In genomic region chr16:14629919-14630619, GRCh38 we compare ENCODE assay signal across 8 cellular contexts. TPM values are rescaled to one million over a fixed set of nuclear protein-coding genes. Genes with fewer than 3 reads are reported as not detected.
A peak's percentile ranks its signal among the peaks of the same experiment; 100 is the strongest.
DNase-seq lines count a peak whose midpoint lies in the region; ATAC-seq, FAIRE-seq and TF ChIP-seq lines count a peak whose summit lies in the region.

Gene PARN (minus strand): TSS chr16:14630260. CDS start chr16:14630125, 135 bp downstream.

- intact Hi-C loops in Right ventricle myocardium superior (cut with DNase I) = no loop called here
- intact Hi-C loops in pancreas (cut with DNase I) = no loop called here
- intact Hi-C loops in thyroid gland (cut with DNase I) = no loop called here

- peak within 1 kb of the TSS; percentile 96 for H3K27ac Mint-ChIP-seq in activated naive CD8-positive, alpha-beta T cell treated with anti-CD3 and anti-CD28 coated beads, Interleukin-2, amount 50 U/mL, for 24 hours

- peak; percentile 71 to 94 for TF ChIP-seq POLR2A in thyroid gland (IDR thresholded peaks at IDR 0.05)

- WGBS in pancreas, 2 donors = 0 to 1% methylated on average over 50 to 51 of the region's 51 CpGs
- WGBS in thyroid gland, 2 donors = 2 to 5% methylated on average over 8 to 20 of the region's 51 CpGs

- no peak for FAIRE-seq in pancreas (lab: Jason Lieb, UNC)

- H3K4me3 ChIP-seq in pancreas = peak within 1 kb of the TSS; percentile 79 to 92 (median 90)
- peak within 1 kb of the TSS; percentile 73 to 82 (median 75) for H3K4me3 ChIP-seq in thyroid gland (replicated peaks in 1 of 3)

- no peaks in the 10 kb centered on the region for H3K27me3 Mint-ChIP-seq in activated naive CD8-positive, alpha-beta T cell treated with anti-CD3 and anti-CD28 coated beads, Interleukin-2, amount 50 U/mL, for 24 hours

- H3K36me3 Mint-ChIP-seq in activated naive CD8-positive, alpha-beta T cell treated with anti-CD3 and anti-CD28 coated beads, Interleukin-2, amount 50 U/mL, for 24 hours (ENCODE audit: low read depth) = peaks cover 35% of the 10 kb centered on the region

- ATAC-seq in HG02759 (IDR thresholded peaks at IDR 0.05; ENCODE audit: unreplicated experiment) = peak; percentile 63
- ATAC-seq in activated naive CD8-positive, alpha-beta T cell treated with anti-CD3 and anti-CD28 coated beads, Interleukin-2, amount 50 U/mL, for 24 hours = peak; percentile 64
- ATAC-seq in Right ventricle myocardium superior (ENCODE audit: poor library complexity) = peak; percentile 89
- peak; percentile 80 to 86 (median 82) for ATAC-seq in pancreas

- H3K9me3 ChIP-seq in pancreas = no peaks in the 10 kb centered on the region
- H3K9me3 ChIP-seq in thyroid gland = no peaks in the 10 kb centered on the region

- TF ChIP-seq CTCF in GM10266 (IDR thresholded peaks at IDR 0.05; ENCODE audit: control insufficient read depth, insufficient read depth, low read depth, missing control alignments) = no peak
- TF ChIP-seq CTCF in pancreas (IDR thresholded peaks at IDR 0.05) = no peak
- TF ChIP-seq CTCF in thyroid gland (IDR thresholded peaks at IDR 0.05) = no peak

- H3K36me3 ChIP-seq in pancreas = peaks cover 0 to 7% (median 0%) of the 10 kb centered on the region in 3 donors
- H3K36me3 ChIP-seq in thyroid gland = peaks cover 13 to 15% of the 10 kb centered on the region in 2 donors

- H3K27ac ChIP-seq in pancreas = peak within 1 kb of the TSS; percentile 71 to 89 (median 78)
- H3K27ac ChIP-seq in thyroid gland = peak within 1 kb of the TSS; percentile 82 to 92 (median 89)

- DNase-seq in GM10266 (ENCODE audit: extremely low spot score) (peak; percentile 97), NCI-H1436 (lab: John Stamatoyannopoulos, UW) (peak; percentile 97), SW480 (ENCODE audit: low spot score) (peak; percentile 97), Right ventricle myocardium superior (peak; percentile 98), pancreas (peak; percentile 97 to 99 (median 98)), thyroid gland (peak; percentile 97)
- DNase-seq in activated naive CD8-positive, alpha-beta T cell treated with anti-CD3 and anti-CD28 coated beads, Interleukin-2, amount 50 U/mL, for 24 hours = peak; percentile 99

- no peaks in the 10 kb centered on the region for H3K27me3 ChIP-seq in pancreas
- no peaks in the 10 kb centered on the region for H3K27me3 ChIP-seq in thyroid gland

- H3K4me1 ChIP-seq in pancreas (peaks cover 7 to 19% (median 18%) of the 10 kb centered on the region in 3 donors), thyroid gland (peaks cover 22 to 35% of the 10 kb centered on the region in 2 donors)

- peak within 1 kb of the TSS; percentile 98 for H3K4me3 Mint-ChIP-seq in activated naive CD8-positive, alpha-beta T cell treated with anti-CD3 and anti-CD28 coated beads, Interleukin-2, amount 50 U/mL, for 24 hours

- peaks cover 57% of the 10 kb centered on the region for H3K4me1 Mint-ChIP-seq in activated naive CD8-positive, alpha-beta T cell treated with anti-CD3 and anti-CD28 coated beads, Interleukin-2, amount 50 U/mL, for 24 hours

- peaks cover 3% of the 10 kb centered on the region for H3K9me3 Mint-ChIP-seq in activated naive CD8-positive, alpha-beta T cell treated with anti-CD3 and anti-CD28 coated beads, Interleukin-2, amount 50 U/mL, for 24 hours

RNA-seq across cellular contexts. Expression of gene PARN, which starts in this region (rescaled TPM):
- total RNA-seq in Right ventricle myocardium superior (16.1 TPM), pancreas (10 to 100 TPM; 13.5 to 19.6 (median 15.3) TPM), thyroid gland (100 to 1,000 TPM in 2 of 4 donors, 10 to 100 TPM in 2; 69.8 to 214 (median 120) TPM)
- 10 to 100 TPM in 1 of 2 donors, 1 to 10 TPM in 1; 8.3 to 13.5 TPM for polyA plus RNA-seq in pancreas

Comparison
In these comparisons a context has a peak if more than half of its experiments do, and no peak if none do; other contexts are left out.
1. Peak in every context shown above with its lines: DNase-seq, ATAC-seq, H3K4me3 ChIP-seq and H3K27ac ChIP-seq.